In the genomic region with DNA sequence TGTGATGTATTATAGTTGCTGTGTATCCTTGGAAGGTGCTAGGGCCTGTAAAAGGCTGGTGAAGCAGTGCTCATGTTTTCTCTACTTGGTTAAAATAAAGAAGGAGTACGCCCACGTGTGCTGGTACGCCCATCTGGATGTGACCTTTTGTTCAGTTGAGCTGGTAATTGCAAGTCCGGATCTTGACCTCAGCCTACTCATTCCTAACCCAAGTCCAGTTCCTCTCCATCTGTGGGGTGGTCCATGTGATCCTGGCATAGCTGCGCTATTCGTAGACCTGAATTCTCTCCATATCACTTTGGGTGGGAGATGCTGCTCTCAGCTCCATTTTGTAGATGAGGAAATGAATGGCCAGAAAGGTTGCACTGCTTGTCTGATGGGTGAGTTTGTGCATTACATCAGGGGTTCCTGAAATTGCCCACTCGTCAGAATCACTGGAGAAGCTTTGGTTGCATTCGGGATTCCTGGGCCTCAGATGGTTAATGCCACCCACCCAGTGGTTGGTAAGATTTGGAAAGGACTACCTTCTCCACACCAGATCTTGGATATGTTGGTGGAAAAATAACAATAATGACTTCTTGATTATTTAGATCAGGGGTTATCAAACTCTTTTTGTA, we compare ENCODE assay signal across 24 cellular contexts.
"Had no signal": no experiment of that assay in that cellular context is flagged by ENCODE, and none has a peak within 500 bp of the region (broad histone marks: within the 10 kb centered on the region; RNA-seq: fewer than 3 reads in every experiment).

No MANE protein-coding gene starts in this region.

- H3K4me1 ChIP-seq: SJSA1 had no signal

- H3K36me3 ChIP-seq: MG63, SJSA1 had no signal

- H3K27ac ChIP-seq: SJSA1, SK-N-MC had no signal

- ATAC-seq: Panc1, PC-3, Right ventricle myocardium inferior had no signal

- H3K4me3 ChIP-seq: MG63, SJSA1, SK-N-MC had no signal

- H3K27me3 ChIP-seq: MG63, SJSA1 had no signal

- DNase-seq: IMR-90, Karpas-422, KG1, MG63, NCI-H1092, NCI-H1105 treated with DMSO at 0.1 percent for 48 hours, NCI-H1417 treated with DMSO at 0.1 percent for 48 hours, NCI-H146, NCI-H1694 treated with DMSO at 0.1 percent for 48 hours, NCI-H1930, NCI-H2081, NCI-H2171, NCI-H226, NCI-H446, NCI-H510A, NCI-H524 treated with DMSO at 0.1 percent for 48 hours, NCI-H69, NCI-H774, PC-3, SIG-M5 had no signal

- H3K9me3 ChIP-seq: MG63, SJSA1 had no signal
